8 cellular contexts compared by ENCODE assay signal in the genomic region with DNA sequence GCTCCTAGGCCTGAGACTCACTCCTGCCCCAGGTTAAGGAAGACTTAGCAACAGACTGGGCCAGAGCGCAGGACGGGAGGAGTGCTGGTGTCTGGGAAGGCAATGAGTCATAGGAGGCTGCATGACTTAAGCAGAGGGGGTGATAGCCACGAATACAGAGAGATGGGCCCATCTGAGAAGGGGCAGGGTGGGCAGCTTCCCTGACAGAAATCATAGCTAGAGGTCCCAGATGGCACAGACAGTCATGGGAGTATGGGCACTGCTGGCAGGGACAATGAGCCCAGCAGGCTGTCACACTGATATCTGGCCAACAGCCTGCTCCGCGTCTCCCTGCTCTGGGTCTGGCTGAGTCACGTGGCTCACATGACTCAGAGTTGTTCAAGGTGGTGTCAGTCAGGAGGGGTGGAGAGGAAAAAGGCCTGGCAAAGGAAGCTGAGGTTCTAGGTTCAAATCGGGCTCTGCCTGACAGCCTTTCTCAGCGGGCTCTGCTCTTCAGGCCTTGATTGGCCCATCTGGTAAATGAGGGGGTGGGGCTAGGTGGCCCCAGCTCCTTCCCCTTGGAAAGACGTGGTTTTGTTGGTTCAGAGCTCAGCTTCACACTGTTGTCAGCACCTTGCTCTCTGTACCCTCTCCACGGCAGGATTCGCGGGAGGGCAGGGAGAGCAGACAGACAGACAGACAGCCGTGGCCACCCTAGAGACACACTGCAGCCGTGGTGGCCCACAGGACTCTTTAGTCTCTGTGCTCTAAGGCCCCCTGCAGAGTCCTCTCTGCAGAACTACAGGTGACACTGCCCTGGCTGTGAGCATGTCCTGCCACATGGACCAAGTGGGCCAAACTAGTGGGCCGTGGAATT. TPM values are rescaled to one million over a fixed set of nuclear protein-coding genes. Genes with fewer than 3 reads are reported as not detected.
DNase-seq lines count a peak whose midpoint lies in the region; TF ChIP-seq lines count a peak whose summit lies in the region.

No MANE protein-coding gene starts in this region.

- H3K27ac Mint-ChIP-seq in CD14-positive monocyte: peak overlapping the region in 2 of 7 donors; percentile 2 to 45

- H3K27ac ChIP-seq in brain microvascular endothelial cell: peak overlapping the region; percentile 99

- in situ Hi-C loops in brain microvascular endothelial cell (cut with HindIII; ENCODE audit: low pct_ligation_motif_present, low sequenced_read_pairs): no loop called here

- peaks cover 20% of the 10 kb centered on the region for H3K36me3 ChIP-seq in brain microvascular endothelial cell (replicated peaks)

- DNase-seq in CD14-positive monocyte (ENCODE audit: low spot score) (peak; percentile 59), NCI-H1694 (lab: John Stamatoyannopoulos, UW) (peak; percentile 84), brain microvascular endothelial cell (peak; percentile 92), islet precursor cell (peak; percentile 97), stromal cell of bone marrow (ENCODE audit: low read depth) (peak; percentile 87), GM19240 (ENCODE audit: insufficient read length, low spot score) (no peak), D341Med (ENCODE audit: low spot score) (no peak)
- no peak for DNase-seq in stimulated activated CD4-positive, alpha-beta T cell treated with anti-CD3 and anti-CD28 coated beads, Interleukin-4, amount 100 ng/mL, for 1 hour

- H3K4me3 Mint-ChIP-seq in CD14-positive monocyte: peak overlapping the region; percentile 20 to 68

- H3K4me1 Mint-ChIP-seq in CD14-positive monocyte: peaks cover 13% of the 10 kb centered on the region

- no peaks in the 10 kb centered on the region for H3K9me3 Mint-ChIP-seq in CD14-positive monocyte

- peaks cover 3 to 7% (median 4%) of the 10 kb centered on the region in 3 donors for H3K27me3 Mint-ChIP-seq in CD14-positive monocyte (ENCODE audit: low read depth in 3 of 3)

- no peaks in the 10 kb centered on the region for H3K27me3 ChIP-seq in brain microvascular endothelial cell (replicated peaks)

- intact Hi-C loops in CD14-positive monocyte (cut with micrococcal nuclease): no loop called here

- H3K36me3 Mint-ChIP-seq in CD14-positive monocyte: no peaks in the 10 kb centered on the region

- no peak for TF ChIP-seq CTCF in CD14-positive monocyte (IDR thresholded peaks at IDR 0.05)
- TF ChIP-seq CTCF in brain microvascular endothelial cell (IDR thresholded peaks at IDR 0.05; ENCODE audit: low read depth, low read length, missing control alignments): no peak

- peak overlapping the region; percentile 28 for H3K4me3 ChIP-seq in brain microvascular endothelial cell (ENCODE audit: low read depth, low read length)

RNA-seq across cellular contexts. Expression of a gene that starts 47.8 kb away (rescaled TPM):
- polyA plus RNA-seq in CD14-positive monocyte: not detected

Comparison
In these comparisons a context has a peak if more than half of its experiments do, and no peak if none do; other contexts are left out.
1. DNase-seq: peak in CD14-positive monocyte (single experiment), NCI-H1694 (single experiment), brain microvascular endothelial cell (single experiment), islet precursor cell (single experiment) and stromal cell of bone marrow (single experiment); none in GM19240 (single experiment), stimulated activated CD4-positive, alpha-beta T cell treated with anti-CD3 and anti-CD28 coated beads, Interleukin-4, amount 100 ng/mL, for 1 hour (single experiment) and D341Med (single experiment).